In genomic region chr9:133845659-133845947, GRCh38 we compare ENCODE assay signal across 13 cellular contexts.
DNase-seq lines count a peak whose midpoint lies in the region; ATAC-seq and TF ChIP-seq lines count a peak whose summit lies in the region.
"Had no signal": no experiment of that assay in that cellular context is flagged by ENCODE, and none has a peak within 500 bp of the region (broad histone marks: within the 10 kb centered on the region; RNA-seq: fewer than 3 reads in every experiment).

No MANE protein-coding gene starts in this region.

- H3K4me1 ChIP-seq in BLaER1 (peaks cover 66% of the 10 kb centered on the region), RWPE2 (ENCODE audit: insufficient read depth, poor library complexity, severe bottlenecking) (no peaks in the 10 kb centered on the region), parathyroid adenoma (no peaks in the 10 kb centered on the region)

- H3K4me1 Mint-ChIP-seq in glutamatergic neuron (ENCODE audit: low read depth, unreplicated experiment) (peaks cover 36% of the 10 kb centered on the region), MCF 10A (ENCODE audit: insufficient read depth, unreplicated experiment) (no peaks in the 10 kb centered on the region)

- H3K27me3 ChIP-seq in BLaER1 (no peaks in the 10 kb centered on the region), RWPE2 (ENCODE audit: insufficient read depth, poor library complexity, severe bottlenecking) (no peaks in the 10 kb centered on the region), parathyroid adenoma (ENCODE audit: control insufficient read depth, insufficient read depth, low read length) (no peaks in the 10 kb centered on the region)

- ATAC-seq in RWPE2 (ENCODE audit: low read depth), result 0 out of 3 replicates have a peak, but pooled peaks have one; percentile 19
- no peak for ATAC-seq in HG02571 (IDR thresholded peaks at IDR 0.05; ENCODE audit: unreplicated experiment)
- ATAC-seq: activated CD8-positive, alpha-beta T cell treated with anti-CD3 and anti-CD28 coated beads, Interleukin-2, amount 10 ng/mL, durations not matched to agents 7 days and 5 days had no signal

- peaks cover 36% of the 10 kb centered on the region for H3K27me3 Mint-ChIP-seq in glutamatergic neuron (ENCODE audit: unreplicated experiment)
- H3K27me3 Mint-ChIP-seq in MCF 10A (ENCODE audit: insufficient read depth, unreplicated experiment), result no peaks in the 10 kb centered on the region
- H3K27me3 Mint-ChIP-seq: stimulated activated naive CD8-positive, alpha-beta T cell treated with anti-CD3 and anti-CD28 coated beads, Interleukin-15, Interleukin-2, amounts not matched to agents 100 ng/mL and 50 ng/mL, for 24 hours had no signal

- 0 out of 2 replicates have a peak, but pooled peaks cover 10% of the 10 kb centered on the region for H3K36me3 ChIP-seq in BLaER1
- peaks cover 4% of the 10 kb centered on the region; the same call in 1 of the 2 replicates for H3K36me3 ChIP-seq in RWPE2 (ENCODE audit: low read depth)
- H3K36me3 ChIP-seq in parathyroid adenoma (ENCODE audit: control insufficient read depth, insufficient read depth, low read length), result no peaks in the 10 kb centered on the region

- H3K27ac ChIP-seq in BLaER1, result 0 out of 2 replicates have a peak overlapping the region, but pooled peaks have one; percentile 72
- no peak overlapping the region for H3K27ac ChIP-seq in RWPE2 (ENCODE audit: poor library complexity, severe bottlenecking)
- H3K27ac ChIP-seq in parathyroid adenoma, result peak overlapping the region; percentile 44

- H3K4me3 Mint-ChIP-seq in glutamatergic neuron (ENCODE audit: unreplicated experiment) (no peak overlapping the region), MCF 10A (ENCODE audit: unreplicated experiment) (no peak overlapping the region)
- H3K4me3 Mint-ChIP-seq: activated CD8-positive, alpha-beta T cell treated with anti-CD3 and anti-CD28 coated beads, Interleukin-2, amount 10 ng/mL, durations not matched to agents 7 days and 5 days; natural killer cell treated with Interleukin-12 subunit alpha and Interleukin-12 subunit beta and Interleukin-15 and Interleukin-18, amount 100 ng/mL, for 72 hours; stimulated activated naive CD8-positive, alpha-beta T cell treated with anti-CD3 and anti-CD28 coated beads, Interleukin-15, Interleukin-2, amounts not matched to agents 100 ng/mL and 50 ng/mL, for 24 hours had no signal

- no peak for DNase-seq in RWPE2 (ENCODE audit: low spot score)
- DNase-seq in glutamatergic neuron, result no peak
- DNase-seq in MCF 10A (ENCODE audit: unreplicated experiment), result no peak
- no peak for DNase-seq in NCI-H748 treated with DMSO at 0.1 percent for 48 hours (lab: John Stamatoyannopoulos, UW)
- DNase-seq in cerebellar nuclear complex (lab: John Stamatoyannopoulos, UW), result no peak
- DNase-seq: activated CD8-positive, alpha-beta T cell treated with anti-CD3 and anti-CD28 coated beads, Interleukin-2, amount 10 ng/mL, durations not matched to agents 7 days and 5 days; activated effector memory CD4-positive, alpha-beta T cell treated with anti-CD3 and anti-CD28 coated beads, Interleukin-2, amount 50 U/mL, for 16 hours; DMS 273 treated with DMSO at 0.1 percent for 48 hours had no signal

- H3K9me3 Mint-ChIP-seq in glutamatergic neuron (ENCODE audit: unreplicated experiment) (peaks cover 38% of the 10 kb centered on the region), MCF 10A (ENCODE audit: unreplicated experiment) (no peaks in the 10 kb centered on the region)
- H3K9me3 Mint-ChIP-seq: natural killer cell treated with Interleukin-12 subunit alpha and Interleukin-12 subunit beta and Interleukin-15 and Interleukin-18, amount 100 ng/mL, for 72 hours; stimulated activated naive CD8-positive, alpha-beta T cell treated with anti-CD3 and anti-CD28 coated beads, Interleukin-15, Interleukin-2, amounts not matched to agents 100 ng/mL and 50 ng/mL, for 24 hours had no signal

- H3K36me3 Mint-ChIP-seq in glutamatergic neuron (ENCODE audit: unreplicated experiment), result no peaks in the 10 kb centered on the region
- peaks cover 23% of the 10 kb centered on the region for H3K36me3 Mint-ChIP-seq in MCF 10A (ENCODE audit: insufficient read depth, unreplicated experiment)
- H3K36me3 Mint-ChIP-seq: natural killer cell treated with Interleukin-12 subunit alpha and Interleukin-12 subunit beta and Interleukin-15 and Interleukin-18, amount 100 ng/mL, for 72 hours had no signal

- intact Hi-C loops in MCF 10A (cut with micrococcal nuclease), result no loop called here

- CTCF ChIA-PET in MCF 10A (lab: Yijun Ruan, JAX), result no interaction called here

- no peaks in the 10 kb centered on the region for H3K79me2 ChIP-seq in parathyroid adenoma

- H3K27ac Mint-ChIP-seq in glutamatergic neuron (ENCODE audit: unreplicated experiment) (peak overlapping the region; percentile 22), MCF 10A (ENCODE audit: low read depth, unreplicated experiment) (no peak overlapping the region)
- H3K27ac Mint-ChIP-seq: activated CD8-positive, alpha-beta T cell treated with anti-CD3 and anti-CD28 coated beads, Interleukin-2, amount 10 ng/mL, durations not matched to agents 7 days and 5 days; natural killer cell treated with Interleukin-12 subunit alpha and Interleukin-12 subunit beta and Interleukin-15 and Interleukin-18, amount 100 ng/mL, for 72 hours; stimulated activated naive CD8-positive, alpha-beta T cell treated with anti-CD3 and anti-CD28 coated beads, Interleukin-15, Interleukin-2, amounts not matched to agents 100 ng/mL and 50 ng/mL, for 24 hours had no signal

- no peaks in the 10 kb centered on the region for H3K9me3 ChIP-seq in BLaER1
- no peaks in the 10 kb centered on the region for H3K9me3 ChIP-seq in RWPE2 (ENCODE audit: severe bottlenecking)
- H3K9me3 ChIP-seq in parathyroid adenoma (ENCODE audit: control insufficient read depth, low read length), result no peaks in the 10 kb centered on the region

- H3K4me3 ChIP-seq in BLaER1, result no peak overlapping the region
- no peak overlapping the region for H3K4me3 ChIP-seq in RWPE2 (ENCODE audit: severe bottlenecking)
- no peak overlapping the region for H3K4me3 ChIP-seq in parathyroid adenoma (ENCODE audit: low read depth, low read length)

- BruUV-seq in MCF 10A (replicated peaks; lab: Mats Ljungman, UMichigan), result no TSS peak

- TF ChIP-seq CTCF in RWPE2 (IDR thresholded peaks at IDR 0.05; ENCODE audit: poor library complexity, severe bottlenecking) (no peak), glutamatergic neuron (IDR thresholded peaks at IDR 0.05; ENCODE audit: partially characterized antibody, unreplicated experiment) (no peak), parathyroid adenoma (IDR thresholded peaks at IDR 0.05) (no peak), MCF 10A (IDR thresholded peaks at IDR 0.05; ENCODE audit: unreplicated experiment) (no peak)

- H2AFZ ChIP-seq in parathyroid adenoma, result no peak overlapping the region

- H4K20me1 ChIP-seq in BLaER1, result peaks cover 84% of the 10 kb centered on the region

- H3K9ac ChIP-seq in BLaER1, result peak overlapping the region; percentile 75; the same call in 1 of the 2 replicates
- no peak overlapping the region for H3K9ac ChIP-seq in parathyroid adenoma

- H3K4me2 ChIP-seq in BLaER1 (peak overlapping the region; percentile 83), parathyroid adenoma (ENCODE audit: low read length) (no peak overlapping the region)

- POLR2A ChIA-PET in MCF 10A (lab: Yijun Ruan, JAX), result no interaction called here
